8 cellular contexts compared by ENCODE assay signal in the genomic region with DNA sequence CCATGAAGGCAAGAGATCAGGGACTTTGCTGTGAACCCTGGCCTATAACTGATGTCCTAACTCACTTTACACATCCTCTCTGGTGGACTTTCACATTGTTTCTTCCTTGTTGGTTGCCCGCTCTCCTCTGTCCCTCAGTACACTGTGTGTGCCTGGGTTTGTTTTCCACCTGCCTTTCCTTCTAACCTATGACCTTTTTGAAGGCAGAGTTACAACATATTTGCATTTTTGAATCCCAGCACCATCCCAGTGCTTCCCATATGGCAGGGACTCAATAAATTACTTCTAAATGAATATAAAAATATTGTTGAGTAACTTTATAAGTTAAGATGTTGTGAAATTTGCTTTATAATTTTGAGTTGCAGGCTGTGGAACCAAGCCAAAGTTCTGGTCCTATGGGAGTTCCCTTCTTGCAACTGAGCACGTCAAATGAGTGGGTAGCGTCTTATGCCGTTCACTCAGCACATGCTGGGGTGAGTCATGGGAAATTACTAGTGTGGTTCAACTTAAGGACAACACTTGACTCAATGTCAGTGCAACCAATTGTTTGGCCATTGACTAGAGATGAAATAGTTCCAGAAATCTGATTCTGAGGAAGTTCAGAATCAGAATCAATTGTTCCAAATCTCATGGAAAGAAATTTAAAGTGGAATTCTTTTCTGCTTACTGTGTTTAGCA.
DNase-seq lines count a peak whose midpoint lies in the region; ATAC-seq and TF ChIP-seq lines count a peak whose summit lies in the region.

No MANE protein-coding gene starts in this region.

- TF ChIP-seq POLR2A in NB4 (IDR thresholded peaks at IDR 0.05; ENCODE audit: extremely low read depth, insufficient read length) = no peak
- no peak for TF ChIP-seq POLR2A in esophagus squamous epithelium (IDR thresholded peaks at IDR 0.05)
- TF ChIP-seq POLR2A in esophagus muscularis mucosa (IDR thresholded peaks at IDR 0.05; ENCODE audit: low read depth) = no peak

- H3K27me3 ChIP-seq in esophagus squamous epithelium (no peaks in the 10 kb centered on the region), esophagus muscularis mucosa (no peaks in the 10 kb centered on the region)

- H3K9me3 Mint-ChIP-seq in activated naive CD4-positive, alpha-beta T cell treated with anti-CD3 and anti-CD28 coated beads, Interleukin-2, amount 10 ng/mL, durations not matched to agents 7 days and 5 days = peaks cover 17% of the 10 kb centered on the region

- ATAC-seq in GM21825 (IDR thresholded peaks at IDR 0.05; ENCODE audit: unreplicated experiment) = peak; percentile 91
- ATAC-seq in stimulated activated naive CD8-positive, alpha-beta T cell treated with anti-CD3 and anti-CD28 coated beads, Interleukin-15, Interleukin-2, amounts not matched to agents 100 U/mL and 50 U/mL, for 24 hours = peak; percentile 55

- no peaks in the 10 kb centered on the region for H3K36me3 Mint-ChIP-seq in activated naive CD4-positive, alpha-beta T cell treated with anti-CD3 and anti-CD28 coated beads, Interleukin-2, amount 10 ng/mL, durations not matched to agents 7 days and 5 days

- H3K9me3 ChIP-seq in esophagus squamous epithelium (no peaks in the 10 kb centered on the region), esophagus muscularis mucosa (no peaks in the 10 kb centered on the region)

- CTCF ChIA-PET in activated naive CD4-positive, alpha-beta T cell treated with anti-CD3 and anti-CD28 coated beads, Interleukin-2, amount 10 ng/mL, durations not matched to agents 7 days and 5 days (lab: Charles Lee) = no interaction called here

- no peak overlapping the region for H3K27ac Mint-ChIP-seq in activated naive CD4-positive, alpha-beta T cell treated with anti-CD3 and anti-CD28 coated beads, Interleukin-2, amount 10 ng/mL, durations not matched to agents 7 days and 5 days

- H3K27me3 Mint-ChIP-seq in activated naive CD4-positive, alpha-beta T cell treated with anti-CD3 and anti-CD28 coated beads, Interleukin-2, amount 10 ng/mL, durations not matched to agents 7 days and 5 days = no peaks in the 10 kb centered on the region

- DNase-seq in GM04504 (ENCODE audit: low read depth) (peak; percentile 99), NB4 (ENCODE audit: low read depth) (peak; percentile 89), esophagus squamous epithelium (lab: John Stamatoyannopoulos, UW) (no peak), NCI-H2196 treated with DMSO at 0.1 percent for 48 hours (lab: John Stamatoyannopoulos, UW; ENCODE audit: unreplicated experiment) (no peak), esophagus muscularis mucosa (ENCODE audit: extremely low spot score) (no peak)
- DNase-seq in stimulated activated naive CD8-positive, alpha-beta T cell treated with anti-CD3 and anti-CD28 coated beads, Interleukin-15, Interleukin-2, amounts not matched to agents 100 U/mL and 50 U/mL, for 24 hours = no peak
- no peak for DNase-seq in activated naive CD4-positive, alpha-beta T cell treated with anti-CD3 and anti-CD28 coated beads, Interleukin-2, amount 10 ng/mL, durations not matched to agents 7 days and 5 days

- intact Hi-C loops in esophagus squamous epithelium (cut with DNase I) (no loop called here), esophagus muscularis mucosa (cut with DNase I) (no loop called here)

- H3K4me1 ChIP-seq in esophagus squamous epithelium = peaks cover 0 to 15% (median 11%) of the 10 kb centered on the region in 3 donors
- H3K4me1 ChIP-seq in esophagus muscularis mucosa = peaks cover 0 to 12% (median 4%) of the 10 kb centered on the region in 4 donors

- WGBS in esophagus squamous epithelium, 2 donors = 33 to 39% methylated on average over 4 of the region's 4 CpGs
- WGBS in esophagus muscularis mucosa = 49% methylated on average over 4 of the region's 4 CpGs

- no peak overlapping the region for H3K4me3 ChIP-seq in NB4 (ENCODE audit: low read depth, low read length)
- no peak overlapping the region for H3K4me3 ChIP-seq in esophagus squamous epithelium
- no peak overlapping the region for H3K4me3 ChIP-seq in esophagus muscularis mucosa

- H3K27ac ChIP-seq in esophagus squamous epithelium (peak overlapping the region; percentile 12 to 71 (median 66)), esophagus muscularis mucosa (replicated peaks in 1 of 4) (no peak overlapping the region)

- TF ChIP-seq CTCF in NB4 (IDR thresholded peaks at IDR 0.05; ENCODE audit: low read depth, low read length) (no peak), esophagus squamous epithelium (IDR thresholded peaks at IDR 0.05) (no peak), esophagus muscularis mucosa (IDR thresholded peaks at IDR 0.05) (no peak)

- H3K4me3 Mint-ChIP-seq in activated naive CD4-positive, alpha-beta T cell treated with anti-CD3 and anti-CD28 coated beads, Interleukin-2, amount 10 ng/mL, durations not matched to agents 7 days and 5 days = no peak overlapping the region

- no peak for TF ChIP-seq EP300 in esophagus muscularis mucosa (IDR thresholded peaks at IDR 0.05)

- H3K4me1 Mint-ChIP-seq in activated naive CD4-positive, alpha-beta T cell treated with anti-CD3 and anti-CD28 coated beads, Interleukin-2, amount 10 ng/mL, durations not matched to agents 7 days and 5 days = no peaks in the 10 kb centered on the region

- H3K36me3 ChIP-seq in esophagus squamous epithelium (no peaks in the 10 kb centered on the region), esophagus muscularis mucosa (no peaks in the 10 kb centered on the region)

Comparison
In these comparisons a context has a peak if more than half of its experiments do, and no peak if none do; other contexts are left out.
1. DNase-seq: peak in GM04504 (single experiment) and NB4 (single experiment); none in esophagus squamous epithelium (single experiment), stimulated activated naive CD8-positive, alpha-beta T cell treated with anti-CD3 and anti-CD28 coated beads, Interleukin-15, Interleukin-2, amounts not matched to agents 100 U/mL and 50 U/mL, for 24 hours (single experiment), NCI-H2196 treated with DMSO at 0.1 percent for 48 hours (single experiment), activated naive CD4-positive, alpha-beta T cell treated with anti-CD3 and anti-CD28 coated beads, Interleukin-2, amount 10 ng/mL, durations not matched to agents 7 days and 5 days (single experiment) and esophagus muscularis mucosa (single experiment).
2. H3K27ac ChIP-seq: peak in esophagus squamous epithelium (4 of 4); none in esophagus muscularis mucosa (0 of 4).